Comparison of ENCODE assay signal across 21 cellular contexts in the genomic region with DNA sequence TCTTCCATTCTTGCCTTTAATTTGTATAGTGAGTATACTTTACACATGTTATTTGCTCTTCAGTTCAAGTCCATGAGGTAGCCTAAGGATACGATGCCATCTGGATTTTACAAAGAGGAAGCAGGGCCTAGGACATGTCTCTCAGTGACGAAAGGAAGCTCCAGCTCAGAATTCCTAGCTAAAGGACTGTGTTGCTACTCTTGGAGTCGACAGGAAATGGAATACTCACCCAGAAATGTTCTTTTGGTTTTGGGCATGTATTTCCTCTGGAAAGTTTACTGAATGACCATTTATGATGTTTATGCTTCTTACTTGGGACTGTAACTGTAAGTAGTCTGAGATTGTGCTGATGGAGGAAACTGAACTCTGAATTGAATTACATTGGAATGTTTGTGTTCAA. TPM values are rescaled to one million over a fixed set of nuclear protein-coding genes. Genes with fewer than 3 reads are reported as not detected.
DNase-seq lines count a peak whose midpoint lies in the region; ATAC-seq, FAIRE-seq and TF ChIP-seq lines count a peak whose summit lies in the region.
"Had no signal": no experiment of that assay in that cellular context is flagged by ENCODE, and none has a peak within 500 bp of the region (broad histone marks: within the 10 kb centered on the region; RNA-seq: fewer than 3 reads in every experiment).

No MANE protein-coding gene starts in this region.

- peak overlapping the region; percentile 50 for H3K27ac ChIP-seq in endothelial cell of umbilical vein (ENCODE audit: insufficient read depth, low read depth, low read length)
- peak overlapping the region; percentile 45 for H3K27ac ChIP-seq in osteoblast (ENCODE audit: low read depth, low read length)
- H3K27ac ChIP-seq: 22Rv1, PC-9, SK-N-MC had no signal

- peaks cover 30% of the 10 kb centered on the region for H3K36me3 Mint-ChIP-seq in activated T-cell treated with anti-CD3 and anti-CD28 coated beads, Interleukin-2, amount 50 U/mL, for 24 hours (ENCODE audit: low read depth)

- no peaks in the 10 kb centered on the region for H3K9me3 ChIP-seq in endothelial cell of umbilical vein (replicated peaks; ENCODE audit: control insufficient read depth, insufficient read depth, low read length)
- no peaks in the 10 kb centered on the region for H3K9me3 ChIP-seq in osteoblast (ENCODE audit: low read depth, low read length)
- H3K9me3 ChIP-seq: BE2C had no signal

- DNase-seq in activated T-cell treated with anti-CD3 and anti-CD28 coated beads, Interleukin-2, amount 50 U/mL, for 24 hours: no peak
- DNase-seq in activated T-cell treated with anti-CD3 and anti-CD28 coated beads for 4 hours (no peak), HFF-Myc (ENCODE audit: extremely low read depth, low read depth) (peak; percentile 21), endothelial cell of umbilical vein (ENCODE audit: low read depth, low spot score) (peak; percentile 30), osteoblast (ENCODE audit: insufficient read length, low spot score, missing footprints) (peak; percentile 25)
- no peak for DNase-seq in activated naive CD4-positive, alpha-beta T cell (lab: John Stamatoyannopoulos, UW)
- DNase-seq in stimulated activated CD4-positive, alpha-beta T cell treated with anti-CD3 and anti-CD28 coated beads, Interleukin-4, amount 100 ng/mL, for 4 hours: no peak
- DNase-seq: BE2C; Calu3; CD4-positive, alpha-beta memory T cell; DMS53; GOT3; Kasumi-1; MM.1S; NCI-H1092 treated with DMSO at 0.1 percent for 48 hours; NCI-H2081 treated with DMSO at 0.1 percent for 48 hours; NCI-H524; PC-9 had no signal

- no peak overlapping the region for H3K9ac ChIP-seq in endothelial cell of umbilical vein (replicated peaks; ENCODE audit: extremely low read depth, insufficient read depth, low read length)

- TF ChIP-seq CTCF in HFF-Myc (IDR thresholded peaks at IDR 0.05; ENCODE audit: low read depth, low read length, missing control alignments) (no peak), endothelial cell of umbilical vein (IDR thresholded peaks at IDR 0.05; ENCODE audit: extremely low read depth in 1 of 2, insufficient read depth in 1 of 2, low read depth in 1 of 2, low read length in 2 of 2) (no peak), osteoblast (IDR thresholded peaks at IDR 0.05; ENCODE audit: extremely low read depth, low read depth, low read length) (no peak)

- BruUV-seq in endothelial cell of umbilical vein (replicated peaks; lab: Mats Ljungman, UMichigan): no TSS peak

- no peak overlapping the region for H3K4me3 ChIP-seq in HFF-Myc (replicated peaks; ENCODE audit: low read depth, low read length)
- H3K4me3 ChIP-seq in endothelial cell of umbilical vein (replicated peaks in 1 of 3; ENCODE audit: insufficient read depth in 1 of 3, low read depth in 1 of 3, low read length in 3 of 3): no peak overlapping the region
- no peak overlapping the region for H3K4me3 ChIP-seq in osteoblast (ENCODE audit: insufficient read depth, low read length)
- H3K4me3 ChIP-seq: PC-9, SK-N-MC had no signal

- dilution Hi-C loops in endothelial cell of umbilical vein (cut with MboI; ENCODE audit: extremely low pct_ligation_motif_present, low sequenced_read_pairs): no loop called here

- H3K36me3 ChIP-seq in endothelial cell of umbilical vein (ENCODE audit: control insufficient read depth in 2 of 2, extremely low read depth in 1 of 2, insufficient read depth in 2 of 2, low read length in 2 of 2) (no peaks in the 10 kb centered on the region), osteoblast (ENCODE audit: insufficient read depth, low read length) (peaks cover 5% of the 10 kb centered on the region)
- H3K36me3 ChIP-seq: BE2C had no signal

- no peaks in the 10 kb centered on the region for H3K27me3 Mint-ChIP-seq in activated T-cell treated with anti-CD3 and anti-CD28 coated beads, Interleukin-2, amount 50 U/mL, for 24 hours
- H3K27me3 Mint-ChIP-seq: CD4-positive, alpha-beta memory T cell had no signal

- H3K9me3 Mint-ChIP-seq in activated T-cell treated with anti-CD3 and anti-CD28 coated beads, Interleukin-2, amount 50 U/mL, for 24 hours: no peaks in the 10 kb centered on the region
- H3K9me3 Mint-ChIP-seq: CD4-positive, alpha-beta memory T cell had no signal

- no peak for TF ChIP-seq POLR2A in endothelial cell of umbilical vein (IDR thresholded peaks at IDR 0.05; ENCODE audit: low read depth, low read length)

- no peaks in the 10 kb centered on the region for H3K79me2 ChIP-seq in endothelial cell of umbilical vein (ENCODE audit: control insufficient read depth, insufficient read depth, low read length)
- H3K79me2 ChIP-seq in osteoblast (ENCODE audit: insufficient read depth, low read length): no peaks in the 10 kb centered on the region

- H2AFZ ChIP-seq in endothelial cell of umbilical vein (ENCODE audit: low read depth, low read length) (peak overlapping the region; percentile 19), osteoblast (ENCODE audit: low read length) (peak overlapping the region; percentile 85)
- H2AFZ ChIP-seq: PC-9 had no signal

- H4K20me1 ChIP-seq in endothelial cell of umbilical vein (replicated peaks; ENCODE audit: control insufficient read depth, extremely low read depth, insufficient read depth, low read length) (no peaks in the 10 kb centered on the region), osteoblast (ENCODE audit: insufficient read depth, low read length) (no peaks in the 10 kb centered on the region)

- no peak for ATAC-seq in activated CD4-positive, CD25-positive, alpha-beta regulatory T cell treated with anti-CD3 and anti-CD28 coated beads, Interleukin-2, amount 50 U/mL, for 24 hours

- CTCF ChIA-PET in endothelial cell of umbilical vein (lab: Charles Lee): interaction anchor here (0.8 to 2.0 kb wide), 4 partner anchors 9 to 273 kb away, joined by 3 to 18 read pairs (median 10); no protein-coding TSS in a partner anchor

- peak overlapping the region; percentile 35 for H3K27ac Mint-ChIP-seq in activated T-cell treated with anti-CD3 and anti-CD28 coated beads, Interleukin-2, amount 50 U/mL, for 24 hours

- no peaks in the 10 kb centered on the region for H3K9me1 ChIP-seq in endothelial cell of umbilical vein (replicated peaks; ENCODE audit: control insufficient read depth, extremely low read depth, insufficient read depth, low read length)

- H3K4me2 ChIP-seq in endothelial cell of umbilical vein (ENCODE audit: insufficient read depth, low read length) (peak overlapping the region; percentile 31), osteoblast (ENCODE audit: insufficient read depth, low read length) (no peak overlapping the region)
- H3K4me2 ChIP-seq: PC-9 had no signal

- H3K27me3 ChIP-seq in endothelial cell of umbilical vein (ENCODE audit: control insufficient read depth in 2 of 2, insufficient read depth in 2 of 2, low read length in 2 of 2): no peaks in the 10 kb centered on the region
- H3K27me3 ChIP-seq in osteoblast (ENCODE audit: insufficient read depth, low read length): no peaks in the 10 kb centered on the region
- H3K27me3 ChIP-seq: BE2C had no signal

- peak; percentile 82 for FAIRE-seq in endothelial cell of umbilical vein (lab: Jason Lieb, UNC)

- POLR2A ChIA-PET in endothelial cell of umbilical vein (lab: Charles Lee): no interaction called here

- H3K4me1 Mint-ChIP-seq in activated T-cell treated with anti-CD3 and anti-CD28 coated beads, Interleukin-2, amount 50 U/mL, for 24 hours (ENCODE audit: low read depth): peaks cover 7% of the 10 kb centered on the region

- H3K4me3 Mint-ChIP-seq in activated T-cell treated with anti-CD3 and anti-CD28 coated beads, Interleukin-2, amount 50 U/mL, for 24 hours: no peak overlapping the region
- H3K4me3 Mint-ChIP-seq: CD4-positive, alpha-beta memory T cell had no signal

- peaks cover 24% of the 10 kb centered on the region for H3K4me1 ChIP-seq in endothelial cell of umbilical vein (ENCODE audit: control insufficient read depth, extremely low read depth, insufficient read depth, low read length)
- H3K4me1 ChIP-seq in osteoblast (ENCODE audit: insufficient read depth, low read length): peaks cover 3% of the 10 kb centered on the region
- H3K4me1 ChIP-seq: BE2C had no signal

- intact Hi-C loops in endothelial cell of umbilical vein (cut with micrococcal nuclease): loop anchor here (1.0 kb wide), 1 partner anchor 12 kb away; a partner anchor contains a TSS

TF ChIP-seq in endothelial cell of umbilical vein, 7 proteins besides CTCF, POLR2A, EP300 and RAD21:
- TF ChIP-seq POLR2AphosphoS5 (IDR thresholded peaks at IDR 0.05; ENCODE audit: insufficient read depth, low read depth, low read length) (no peak), FOS (IDR thresholded peaks at IDR 0.05; ENCODE audit: borderline replicate concordance, insufficient read depth, low read length) (peak; percentile 11)
TF ChIP-seq in endothelial cell of umbilical vein: peak in this region for 1.

RNA-seq across cellular contexts. Expression of a gene that starts 12.5 kb away (rescaled TPM):
- total RNA-seq in endothelial cell of umbilical vein: 8.9 and 9.7 TPM in 2 replicates
- polyA plus RNA-seq in endothelial cell of umbilical vein: 4.1 and 5.5 TPM in 2 replicates
- 7.4 and 7.5 TPM in 2 replicates for polyA plus RNA-seq in endothelial cell of umbilical vein (2011; cell fraction: cytosol; rRNA removed)
- polyA plus RNA-seq in endothelial cell of umbilical vein (2011; cell fraction: nucleus; rRNA removed): 8.0 and 8.9 TPM in 2 replicates
- polyA plus RNA-seq in endothelial cell of umbilical vein (2012): 6.0 and 10.9 TPM in 2 replicates
- polyA minus RNA-seq in endothelial cell of umbilical vein: 9.3 TPM in 2 replicates
- 9.2 TPM for polyA minus RNA-seq in endothelial cell of umbilical vein (2011; cell fraction: cytosol; rRNA and poly(A)+ RNA removed)
- 9.7 and 17.8 TPM in 2 replicates for polyA minus RNA-seq in endothelial cell of umbilical vein (2011; cell fraction: nucleus; rRNA and poly(A)+ RNA removed)
- total RNA-seq in osteoblast: 11.2 and 11.9 TPM in 2 replicates

RNA-seq across cellular contexts. Expression of a gene that starts 12.7 kb away (rescaled TPM):
- total RNA-seq in endothelial cell of umbilical vein (28.7 and 29.6 TPM in 2 replicates), osteoblast (21.4 and 27.4 TPM in 2 replicates)
- 6.9 and 7.7 TPM in 2 replicates for polyA plus RNA-seq in endothelial cell of umbilical vein
- polyA plus RNA-seq in endothelial cell of umbilical vein (2011; cell fraction: cytosol; rRNA removed): 12.2 and 12.6 TPM in 2 replicates
- polyA plus RNA-seq in endothelial cell of umbilical vein (2011; cell fraction: nucleus; rRNA removed): 4.2 and 4.8 TPM in 2 replicates
- 22.9 and 34.8 TPM in 2 replicates for polyA plus RNA-seq in endothelial cell of umbilical vein (2012)
- 9.4 and 11.8 TPM in 2 replicates for polyA minus RNA-seq in endothelial cell of umbilical vein
- polyA minus RNA-seq in endothelial cell of umbilical vein (2011; cell fraction: cytosol; rRNA and poly(A)+ RNA removed): 7.9 TPM
- polyA minus RNA-seq in endothelial cell of umbilical vein (2011; cell fraction: nucleus; rRNA and poly(A)+ RNA removed): 3.1 and 7.0 TPM in 2 replicates

Comparison
In these comparisons a context has a peak if more than half of its experiments do, and no peak if none do; other contexts are left out.
1. DNase-seq: peak in HFF-Myc (single experiment), endothelial cell of umbilical vein (single experiment) and osteoblast (single experiment); none in activated T-cell treated with anti-CD3 and anti-CD28 coated beads, Interleukin-2, amount 50 U/mL, for 24 hours (single experiment), activated T-cell treated with anti-CD3 and anti-CD28 coated beads for 4 hours (single experiment), activated naive CD4-positive, alpha-beta T cell (0 of 4) and stimulated activated CD4-positive, alpha-beta T cell treated with anti-CD3 and anti-CD28 coated beads, Interleukin-4, amount 100 ng/mL, for 4 hours (0 of 2).